In the genomic region with DNA sequence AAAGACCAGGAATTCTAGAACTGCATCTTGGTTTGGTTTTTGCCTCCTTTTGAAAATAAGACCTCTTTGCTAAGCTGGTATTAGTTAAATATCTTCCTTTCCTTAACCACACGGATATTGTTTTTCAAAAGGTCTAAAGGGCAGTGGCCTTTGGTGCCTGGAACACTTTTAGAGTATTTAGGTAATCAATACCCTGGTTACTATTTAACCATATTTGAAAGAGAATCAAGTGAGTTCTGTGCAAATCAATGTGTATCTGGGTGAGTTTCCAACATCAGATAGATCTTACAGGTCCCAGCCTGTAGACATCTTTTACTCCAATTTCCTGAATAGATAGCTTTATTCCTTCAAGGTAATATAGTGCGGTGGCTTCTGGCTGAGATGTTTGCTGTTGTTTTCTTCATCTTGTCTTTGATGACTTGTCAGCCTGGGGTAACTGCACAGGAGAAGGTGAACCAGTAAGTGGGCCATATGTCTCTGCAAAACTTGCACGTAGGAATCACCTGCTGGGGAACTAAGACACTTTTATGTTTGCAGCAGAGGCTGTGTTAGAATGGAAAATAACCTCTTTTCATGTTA, we compare ENCODE assay signal across 1 cellular context.
TF ChIP-seq lines count a peak whose summit lies in the region.

A gene (plus strand): TSS at position 277 of the 579 bp plus-strand sequence. CDS start 105 bp downstream, at position 382.

TF ChIP-seq in HepG2, 621 proteins besides CTCF, POLR2A, EP300 and RAD21 (continued from another document and continues in another):
- TF ChIP-seq, protein P1, sequence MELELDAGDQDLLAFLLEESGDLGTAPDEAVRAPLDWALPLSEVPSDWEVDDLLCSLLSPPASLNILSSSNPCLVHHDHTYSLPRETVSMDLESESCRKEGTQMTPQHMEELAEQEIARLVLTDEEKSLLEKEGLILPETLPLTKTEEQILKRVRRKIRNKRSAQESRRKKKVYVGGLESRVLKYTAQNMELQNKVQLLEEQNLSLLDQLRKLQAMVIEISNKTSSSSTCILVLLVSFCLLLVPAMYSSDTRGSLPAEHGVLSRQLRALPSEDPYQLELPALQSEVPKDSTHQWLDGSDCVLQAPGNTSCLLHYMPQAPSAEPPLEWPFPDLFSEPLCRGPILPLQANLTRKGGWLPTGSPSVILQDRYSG (CRISPR knock-in tag; IDR thresholded peaks at IDR 0.05), result 0 out of 2 replicates have a peak, but pooled peaks have one; percentile 12
- TF ChIP-seq FOXC1 (CRISPR knock-in tag; IDR thresholded peaks at IDR 0.05; ENCODE audit: borderline replicate concordance) (no peak), ZBTB21 (CRISPR knock-in tag; IDR thresholded peaks at IDR 0.05) (no peak), ZNF441 (CRISPR knock-in tag; IDR thresholded peaks at IDR 0.05; ENCODE audit: borderline replicate concordance) (no peak), ZNF12 (CRISPR knock-in tag; IDR thresholded peaks at IDR 0.05) (no peak), ZNF274 (CRISPR knock-in tag; IDR thresholded peaks at IDR 0.05) (no peak), ZNF777 (CRISPR knock-in tag; IDR thresholded peaks at IDR 0.05) (no peak), HDAC1 (CRISPR knock-in tag; IDR thresholded peaks at IDR 0.05) (peak; percentile 76), TBX3 (IDR thresholded peaks at IDR 0.05; ENCODE audit: borderline replicate concordance) (peak; percentile 56; the same call in 1 of the 2 replicates), ASH2L (IDR thresholded peaks at IDR 0.05; ENCODE audit: insufficient read length, low read depth, low read length) (peak; percentile 94), ZNF24 (IDR thresholded peaks at IDR 0.05) (no peak), HNRNPH1 (optimal IDR thresholded peaks at IDR 0.05; ENCODE audit: low read depth, low read length) (no peak), GTF3A (CRISPR knock-in tag; conservative IDR thresholded peaks at IDR 0.05) (no peak), SALL2 (CRISPR knock-in tag; IDR thresholded peaks at IDR 0.05) (no peak), NFIB (CRISPR knock-in tag; IDR thresholded peaks at IDR 0.05; ENCODE audit: borderline replicate concordance) (no peak), MTA3 (CRISPR knock-in tag; IDR thresholded peaks at IDR 0.05) (no peak), FOXP1 (IDR thresholded peaks at IDR 0.05) (no peak), FOXP1 (CRISPR knock-in tag; IDR thresholded peaks at IDR 0.05) (peak; percentile 70), ZNF10 (CRISPR knock-in tag; IDR thresholded peaks at IDR 0.05; ENCODE audit: borderline replicate concordance, low read depth) (no peak), ZNF589 (CRISPR knock-in tag; conservative IDR thresholded peaks at IDR 0.05) (no peak), FOXA3 (CRISPR knock-in tag; IDR thresholded peaks at IDR 0.05) (peak; percentile 84), ZNF709 (CRISPR knock-in tag; IDR thresholded peaks at IDR 0.05) (no peak), ZNF121 (CRISPR knock-in tag; IDR thresholded peaks at IDR 0.05) (no peak), KLF12 (CRISPR knock-in tag; IDR thresholded peaks at IDR 0.05; ENCODE audit: borderline replicate concordance) (no peak), MED13 (CRISPR knock-in tag; IDR thresholded peaks at IDR 0.05) (peak; percentile 58; the same call in 1 of the 2 replicates), ZC3H4 (CRISPR knock-in tag; IDR thresholded peaks at IDR 0.05; ENCODE audit: borderline replicate concordance) (no peak), ZMYM4 (CRISPR knock-in tag; IDR thresholded peaks at IDR 0.05) (peak; percentile 75), KDM6A (CRISPR knock-in tag; IDR thresholded peaks at IDR 0.05; ENCODE audit: low read depth) (peak; percentile 90), TCF12 (IDR thresholded peaks at IDR 0.05) (no peak), TCF12 (CRISPR knock-in tag; IDR thresholded peaks at IDR 0.05) (peak; percentile 26; the same call in 1 of the 2 replicates), ZNF564 (CRISPR knock-in tag; IDR thresholded peaks at IDR 0.05) (no peak), CREM (IDR thresholded peaks at IDR 0.05) (peak; percentile 92), CREM (CRISPR knock-in tag; IDR thresholded peaks at IDR 0.05) (no peak), PPARG (CRISPR knock-in tag; conservative IDR thresholded peaks at IDR 0.05) (peak; percentile 89), ZNF143 (CRISPR knock-in tag; IDR thresholded peaks at IDR 0.05) (no peak)
- TF ChIP-seq, protein P2, sequence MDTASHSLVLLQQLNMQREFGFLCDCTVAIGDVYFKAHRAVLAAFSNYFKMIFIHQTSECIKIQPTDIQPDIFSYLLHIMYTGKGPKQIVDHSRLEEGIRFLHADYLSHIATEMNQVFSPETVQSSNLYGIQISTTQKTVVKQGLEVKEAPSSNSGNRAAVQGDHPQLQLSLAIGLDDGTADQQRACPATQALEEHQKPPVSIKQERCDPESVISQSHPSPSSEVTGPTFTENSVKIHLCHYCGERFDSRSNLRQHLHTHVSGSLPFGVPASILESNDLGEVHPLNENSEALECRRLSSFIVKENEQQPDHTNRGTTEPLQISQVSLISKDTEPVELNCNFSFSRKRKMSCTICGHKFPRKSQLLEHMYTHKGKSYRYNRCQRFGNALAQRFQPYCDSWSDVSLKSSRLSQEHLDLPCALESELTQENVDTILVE (CRISPR knock-in tag; IDR thresholded peaks at IDR 0.05), result no peak
- TF ChIP-seq, protein P3, sequence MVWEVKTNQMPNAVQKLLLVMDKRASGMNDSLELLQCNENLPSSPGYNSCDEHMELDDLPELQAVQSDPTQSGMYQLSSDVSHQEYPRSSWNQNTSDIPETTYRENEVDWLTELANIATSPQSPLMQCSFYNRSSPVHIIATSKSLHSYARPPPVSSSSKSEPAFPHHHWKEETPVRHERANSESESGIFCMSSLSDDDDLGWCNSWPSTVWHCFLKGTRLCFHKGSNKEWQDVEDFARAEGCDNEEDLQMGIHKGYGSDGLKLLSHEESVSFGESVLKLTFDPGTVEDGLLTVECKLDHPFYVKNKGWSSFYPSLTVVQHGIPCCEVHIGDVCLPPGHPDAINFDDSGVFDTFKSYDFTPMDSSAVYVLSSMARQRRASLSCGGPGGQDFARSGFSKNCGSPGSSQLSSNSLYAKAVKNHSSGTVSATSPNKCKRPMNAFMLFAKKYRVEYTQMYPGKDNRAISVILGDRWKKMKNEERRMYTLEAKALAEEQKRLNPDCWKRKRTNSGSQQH (CRISPR knock-in tag; IDR thresholded peaks at IDR 0.05; ENCODE audit: low read depth), result no peak
- TF ChIP-seq, protein P4, sequence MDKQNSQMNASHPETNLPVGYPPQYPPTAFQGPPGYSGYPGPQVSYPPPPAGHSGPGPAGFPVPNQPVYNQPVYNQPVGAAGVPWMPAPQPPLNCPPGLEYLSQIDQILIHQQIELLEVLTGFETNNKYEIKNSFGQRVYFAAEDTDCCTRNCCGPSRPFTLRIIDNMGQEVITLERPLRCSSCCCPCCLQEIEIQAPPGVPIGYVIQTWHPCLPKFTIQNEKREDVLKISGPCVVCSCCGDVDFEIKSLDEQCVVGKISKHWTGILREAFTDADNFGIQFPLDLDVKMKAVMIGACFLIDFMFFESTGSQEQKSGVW (CRISPR knock-in tag; IDR thresholded peaks at IDR 0.05; ENCODE audit: borderline replicate concordance), result no peak
- TF ChIP-seq, protein P5, sequence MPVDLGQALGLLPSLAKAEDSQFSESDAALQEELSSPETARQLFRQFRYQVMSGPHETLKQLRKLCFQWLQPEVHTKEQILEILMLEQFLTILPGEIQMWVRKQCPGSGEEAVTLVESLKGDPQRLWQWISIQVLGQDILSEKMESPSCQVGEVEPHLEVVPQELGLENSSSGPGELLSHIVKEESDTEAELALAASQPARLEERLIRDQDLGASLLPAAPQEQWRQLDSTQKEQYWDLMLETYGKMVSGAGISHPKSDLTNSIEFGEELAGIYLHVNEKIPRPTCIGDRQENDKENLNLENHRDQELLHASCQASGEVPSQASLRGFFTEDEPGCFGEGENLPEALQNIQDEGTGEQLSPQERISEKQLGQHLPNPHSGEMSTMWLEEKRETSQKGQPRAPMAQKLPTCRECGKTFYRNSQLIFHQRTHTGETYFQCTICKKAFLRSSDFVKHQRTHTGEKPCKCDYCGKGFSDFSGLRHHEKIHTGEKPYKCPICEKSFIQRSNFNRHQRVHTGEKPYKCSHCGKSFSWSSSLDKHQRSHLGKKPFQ (CRISPR knock-in tag; IDR thresholded peaks at IDR 0.05; ENCODE audit: insufficient replicate concordance), result no peak
- TF ChIP-seq, protein P6, sequence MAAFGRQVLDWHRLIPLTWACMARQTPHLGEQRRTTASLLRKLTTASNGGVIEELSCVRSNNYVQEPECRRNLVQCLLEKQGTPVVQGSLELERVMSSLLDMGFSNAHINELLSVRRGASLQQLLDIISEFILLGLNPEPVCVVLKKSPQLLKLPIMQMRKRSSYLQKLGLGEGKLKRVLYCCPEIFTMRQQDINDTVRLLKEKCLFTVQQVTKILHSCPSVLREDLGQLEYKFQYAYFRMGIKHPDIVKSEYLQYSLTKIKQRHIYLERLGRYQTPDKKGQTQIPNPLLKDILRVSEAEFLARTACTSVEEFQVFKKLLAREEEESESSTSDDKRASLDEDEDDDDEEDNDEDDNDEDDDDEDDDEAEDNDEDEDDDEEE (CRISPR knock-in tag; IDR thresholded peaks at IDR 0.05), result no peak
- TF ChIP-seq, protein P7, sequence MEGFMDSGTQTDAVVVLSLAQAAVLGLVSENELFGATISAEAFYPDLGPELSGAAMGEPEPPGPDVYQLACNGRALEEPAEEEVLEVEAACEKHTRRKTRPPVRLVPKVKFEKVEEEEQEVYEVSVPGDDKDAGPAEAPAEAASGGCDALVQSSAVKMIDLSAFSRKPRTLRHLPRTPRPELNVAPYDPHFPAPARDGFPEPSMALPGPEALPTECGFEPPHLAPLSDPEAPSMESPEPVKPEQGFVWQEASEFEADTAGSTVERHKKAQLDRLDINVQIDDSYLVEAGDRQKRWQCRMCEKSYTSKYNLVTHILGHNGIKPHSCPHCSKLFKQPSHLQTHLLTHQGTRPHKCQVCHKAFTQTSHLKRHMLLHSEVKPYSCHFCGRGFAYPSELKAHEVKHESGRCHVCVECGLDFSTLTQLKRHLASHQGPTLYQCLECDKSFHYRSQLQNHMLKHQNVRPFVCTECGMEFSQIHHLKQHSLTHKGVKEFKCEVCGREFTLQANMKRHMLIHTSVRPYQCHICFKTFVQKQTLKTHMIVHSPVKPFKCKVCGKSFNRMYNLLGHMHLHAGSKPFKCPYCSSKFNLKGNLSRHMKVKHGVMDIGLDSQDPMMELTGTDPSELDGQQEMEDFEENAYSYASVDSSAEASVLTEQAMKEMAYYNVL (CRISPR knock-in tag; IDR thresholded peaks at IDR 0.05; ENCODE audit: borderline replicate concordance), result peak; percentile 47; the same call in 1 of the 2 replicates
- TF ChIP-seq, protein P8, sequence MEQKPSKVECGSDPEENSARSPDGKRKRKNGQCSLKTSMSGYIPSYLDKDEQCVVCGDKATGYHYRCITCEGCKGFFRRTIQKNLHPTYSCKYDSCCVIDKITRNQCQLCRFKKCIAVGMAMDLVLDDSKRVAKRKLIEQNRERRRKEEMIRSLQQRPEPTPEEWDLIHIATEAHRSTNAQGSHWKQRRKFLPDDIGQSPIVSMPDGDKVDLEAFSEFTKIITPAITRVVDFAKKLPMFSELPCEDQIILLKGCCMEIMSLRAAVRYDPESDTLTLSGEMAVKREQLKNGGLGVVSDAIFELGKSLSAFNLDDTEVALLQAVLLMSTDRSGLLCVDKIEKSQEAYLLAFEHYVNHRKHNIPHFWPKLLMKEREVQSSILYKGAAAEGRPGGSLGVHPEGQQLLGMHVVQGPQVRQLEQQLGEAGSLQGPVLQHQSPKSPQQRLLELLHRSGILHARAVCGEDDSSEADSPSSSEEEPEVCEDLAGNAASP (CRISPR knock-in tag; IDR thresholded peaks at IDR 0.05; ENCODE audit: borderline replicate concordance), result peak; percentile 82; the same call in 1 of the 2 replicates
- TF ChIP-seq, protein P9, sequence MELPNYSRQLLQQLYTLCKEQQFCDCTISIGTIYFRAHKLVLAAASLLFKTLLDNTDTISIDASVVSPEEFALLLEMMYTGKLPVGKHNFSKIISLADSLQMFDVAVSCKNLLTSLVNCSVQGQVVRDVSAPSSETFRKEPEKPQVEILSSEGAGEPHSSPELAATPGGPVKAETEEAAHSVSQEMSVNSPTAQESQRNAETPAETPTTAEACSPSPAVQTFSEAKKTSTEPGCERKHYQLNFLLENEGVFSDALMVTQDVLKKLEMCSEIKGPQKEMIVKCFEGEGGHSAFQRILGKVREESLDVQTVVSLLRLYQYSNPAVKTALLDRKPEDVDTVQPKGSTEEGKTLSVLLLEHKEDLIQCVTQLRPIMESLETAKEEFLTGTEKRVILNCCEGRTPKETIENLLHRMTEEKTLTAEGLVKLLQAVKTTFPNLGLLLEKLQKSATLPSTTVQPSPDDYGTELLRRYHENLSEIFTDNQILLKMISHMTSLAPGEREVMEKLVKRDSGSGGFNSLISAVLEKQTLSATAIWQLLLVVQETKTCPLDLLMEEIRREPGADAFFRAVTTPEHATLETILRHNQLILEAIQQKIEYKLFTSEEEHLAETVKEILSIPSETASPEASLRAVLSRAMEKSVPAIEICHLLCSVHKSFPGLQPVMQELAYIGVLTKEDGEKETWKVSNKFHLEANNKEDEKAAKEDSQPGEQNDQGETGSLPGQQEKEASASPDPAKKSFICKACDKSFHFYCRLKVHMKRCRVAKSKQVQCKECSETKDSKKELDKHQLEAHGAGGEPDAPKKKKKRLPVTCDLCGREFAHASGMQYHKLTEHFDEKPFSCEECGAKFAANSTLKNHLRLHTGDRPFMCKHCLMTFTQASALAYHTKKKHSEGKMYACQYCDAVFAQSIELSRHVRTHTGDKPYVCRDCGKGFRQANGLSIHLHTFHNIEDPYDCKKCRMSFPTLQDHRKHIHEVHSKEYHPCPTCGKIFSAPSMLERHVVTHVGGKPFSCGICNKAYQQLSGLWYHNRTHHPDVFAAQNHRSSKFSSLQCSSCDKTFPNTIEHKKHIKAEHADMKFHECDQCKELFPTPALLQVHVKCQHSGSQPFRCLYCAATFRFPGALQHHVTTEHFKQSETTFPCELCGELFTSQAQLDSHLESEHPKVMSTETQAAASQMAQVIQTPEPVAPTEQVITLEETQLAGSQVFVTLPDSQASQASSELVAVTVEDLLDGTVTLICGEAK (IDR thresholded peaks at IDR 0.05), result no peak
- TF ChIP-seq, protein P9 (CRISPR knock-in tag; IDR thresholded peaks at IDR 0.05), result no peak; the same call in 1 of the 2 replicates
